Comparison of ENCODE assay signal across 1 cellular context in genomic region chr1:67685067-67685557, GRCh38.
TF ChIP-seq lines count a peak whose summit lies in the region.

A gene with protein sequence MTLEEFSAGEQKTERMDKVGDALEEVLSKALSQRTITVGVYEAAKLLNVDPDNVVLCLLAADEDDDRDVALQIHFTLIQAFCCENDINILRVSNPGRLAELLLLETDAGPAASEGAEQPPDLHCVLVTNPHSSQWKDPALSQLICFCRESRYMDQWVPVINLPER (plus strand): TSS chr1:67685201. CDS start chr1:67685495, 294 bp downstream.

TF ChIP-seq in HepG2, 621 proteins besides CTCF, POLR2A, EP300 and RAD21 (continued from another document):
- TF ChIP-seq, protein P1, sequence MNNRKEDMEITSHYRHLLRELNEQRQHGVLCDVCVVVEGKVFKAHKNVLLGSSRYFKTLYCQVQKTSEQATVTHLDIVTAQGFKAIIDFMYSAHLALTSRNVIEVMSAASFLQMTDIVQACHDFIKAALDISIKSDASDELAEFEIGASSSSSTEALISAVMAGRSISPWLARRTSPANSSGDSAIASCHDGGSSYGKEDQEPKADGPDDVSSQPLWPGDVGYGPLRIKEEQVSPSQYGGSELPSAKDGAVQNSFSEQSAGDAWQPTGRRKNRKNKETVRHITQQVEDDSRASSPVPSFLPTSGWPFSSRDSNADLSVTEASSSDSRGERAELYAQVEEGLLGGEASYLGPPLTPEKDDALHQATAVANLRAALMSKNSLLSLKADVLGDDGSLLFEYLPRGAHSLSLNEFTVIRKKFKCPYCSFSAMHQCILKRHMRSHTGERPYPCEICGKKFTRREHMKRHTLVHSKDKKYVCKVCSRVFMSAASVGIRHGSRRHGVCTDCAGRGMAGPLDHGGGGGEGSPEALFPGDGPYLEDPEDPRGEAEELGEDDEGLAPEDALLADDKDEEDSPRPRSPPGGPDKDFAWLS (CRISPR knock-in tag; IDR thresholded peaks at IDR 0.05; ENCODE audit: borderline replicate concordance) = no peak
- no peak for TF ChIP-seq U2AF2 (IDR thresholded peaks at IDR 0.05; ENCODE audit: low read depth, low read length)
- no peak for TF ChIP-seq TRIM24 (CRISPR knock-in tag; IDR thresholded peaks at IDR 0.05)
- peak; percentile 33; the same call in 1 of the 2 replicates for TF ChIP-seq ETV5 (CRISPR knock-in tag; IDR thresholded peaks at IDR 0.05; ENCODE audit: borderline replicate concordance)
